ENCODE assay signal across 9 cellular contexts in the genomic region with DNA sequence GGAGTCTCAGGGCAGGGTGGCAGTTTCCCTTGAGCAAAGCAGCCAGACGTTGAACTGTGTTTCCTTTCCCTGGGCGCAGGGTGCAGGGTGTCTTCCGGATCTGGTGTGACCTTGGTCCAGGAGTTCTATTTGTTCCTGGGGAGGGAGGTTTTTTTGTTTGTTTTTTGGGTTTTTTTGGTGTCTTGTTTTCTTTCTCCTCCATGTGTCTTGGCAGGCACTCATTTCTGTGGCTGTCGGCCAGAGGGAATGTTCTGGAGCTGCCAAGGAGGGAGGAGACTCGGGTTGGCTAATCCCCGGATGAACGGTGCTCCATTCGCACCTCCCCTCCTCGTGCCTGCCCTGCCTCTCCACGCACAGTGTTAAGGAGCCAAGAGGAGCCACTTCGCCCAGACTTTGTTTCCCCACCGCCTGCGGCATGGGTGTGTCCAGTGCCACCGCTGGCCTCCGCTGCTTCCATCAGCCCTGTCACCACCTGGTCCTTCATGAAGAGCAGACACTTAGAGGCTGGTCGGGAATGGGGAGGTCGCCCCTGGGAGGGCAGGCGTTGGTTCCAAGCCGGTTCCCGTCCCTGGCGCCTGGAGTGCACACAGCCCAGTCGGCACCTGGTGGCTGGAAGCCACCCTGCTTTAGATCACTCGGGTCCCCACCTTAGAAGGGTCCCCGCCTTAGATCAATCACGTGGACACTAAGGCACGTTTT. TPM values are rescaled to one million over a fixed set of nuclear protein-coding genes. Genes with fewer than 3 reads are reported as not detected.
DNase-seq lines count a peak whose midpoint lies in the region; ATAC-seq and TF ChIP-seq lines count a peak whose summit lies in the region.
"Had no signal": no experiment of that assay in that cellular context is flagged by ENCODE, and none has a peak within 500 bp of the region (broad histone marks: within the 10 kb centered on the region; RNA-seq: fewer than 3 reads in every experiment).

No MANE protein-coding gene starts in this region.

- no peak overlapping the region for H3K4me3 Mint-ChIP-seq in activated CD8-positive, alpha-beta T cell treated with anti-CD3 and anti-CD28 coated beads for 36 hours
- H3K4me3 Mint-ChIP-seq in activated CD8-positive, alpha-beta T cell treated with anti-CD3 and anti-CD28 coated beads, Interleukin-2, amount 10 ng/mL, durations not matched to agents 7 days and 5 days = no peak overlapping the region

- H3K4me3 ChIP-seq in esophagus muscularis mucosa (peak overlapping the region in 1 of 4 donors; percentile 3), muscle layer of colon (ENCODE audit: low read depth in 1 of 2, low read length in 2 of 2) (no peak overlapping the region), uterus (no peak overlapping the region)

- H3K9me3 Mint-ChIP-seq in activated CD8-positive, alpha-beta T cell treated with anti-CD3 and anti-CD28 coated beads for 36 hours = no peaks in the 10 kb centered on the region
- no peaks in the 10 kb centered on the region for H3K9me3 Mint-ChIP-seq in activated CD8-positive, alpha-beta T cell treated with anti-CD3 and anti-CD28 coated beads, Interleukin-2, amount 10 ng/mL, durations not matched to agents 7 days and 5 days (ENCODE audit: insufficient read depth)

- ATAC-seq in activated CD8-positive, alpha-beta T cell treated with anti-CD3 and anti-CD28 coated beads for 36 hours = no peak
- ATAC-seq in activated CD8-positive, alpha-beta T cell treated with anti-CD3 and anti-CD28 coated beads, Interleukin-2, amount 10 ng/mL, durations not matched to agents 7 days and 5 days = no peak

- no peaks in the 10 kb centered on the region for H3K9me3 ChIP-seq in esophagus muscularis mucosa
- H3K9me3 ChIP-seq in muscle layer of colon (ENCODE audit: low read length) = no peaks in the 10 kb centered on the region
- H3K9me3 ChIP-seq in uterus = no peaks in the 10 kb centered on the region

- no peak for TF ChIP-seq CTCF in activated CD8-positive, alpha-beta T cell treated with anti-CD3 and anti-CD28 coated beads for 36 hours (IDR thresholded peaks at IDR 0.05)
- TF ChIP-seq CTCF in esophagus muscularis mucosa (IDR thresholded peaks at IDR 0.05) (no peak), uterus (IDR thresholded peaks at IDR 0.05) (no peak)

- H3K4me1 ChIP-seq in esophagus muscularis mucosa = peaks cover 80 to 91% (median 91%) of the 10 kb centered on the region in 4 donors
- peaks cover 53% of the 10 kb centered on the region for H3K4me1 ChIP-seq in muscle layer of colon (ENCODE audit: insufficient read depth, low read length)
- H3K4me1 ChIP-seq in uterus = peaks cover 12 to 30% of the 10 kb centered on the region in 2 donors

- intact Hi-C loops in activated CD8-positive, alpha-beta T cell treated with anti-CD3 and anti-CD28 coated beads for 36 hours (cut with micrococcal nuclease) = no loop called here
- intact Hi-C loops in esophagus muscularis mucosa (cut with DNase I) (no loop called here), uterus (cut with DNase I; ENCODE audit: low total_unique reads) (no loop called here)

- no peak for TF ChIP-seq EP300 in esophagus muscularis mucosa (IDR thresholded peaks at IDR 0.05)

- CTCF ChIA-PET in activated CD8-positive, alpha-beta T cell treated with anti-CD3 and anti-CD28 coated beads for 36 hours (lab: Charles Lee) = interaction anchor here (2.8 to 3.6 kb wide), 2 partner anchors 11 kb away, joined by 13 to 19 read pairs; no protein-coding TSS in a partner anchor
- CTCF ChIA-PET in activated CD8-positive, alpha-beta T cell treated with anti-CD3 and anti-CD28 coated beads, Interleukin-2, amount 10 ng/mL, durations not matched to agents 7 days and 5 days (lab: Charles Lee) = interaction anchor here (3.6 kb wide), 1 partner anchor 11 kb away, joined by 14 read pairs; no protein-coding TSS in a partner anchor

- no peak for DNase-seq in activated CD8-positive, alpha-beta T cell treated with anti-CD3 and anti-CD28 coated beads for 36 hours
- DNase-seq in activated CD8-positive, alpha-beta T cell treated with anti-CD3 and anti-CD28 coated beads, Interleukin-2, amount 10 ng/mL, durations not matched to agents 7 days and 5 days = no peak
- DNase-seq in esophagus muscularis mucosa (ENCODE audit: extremely low spot score) = peak; percentile 96
- peak; percentile 86 to 88 for DNase-seq in uterus
- DNase-seq in GM19240 (ENCODE audit: insufficient read length, low spot score) = no peak
- DNase-seq in NCI-H1105 treated with DMSO at 0.1 percent for 48 hours (lab: John Stamatoyannopoulos, UW) = no peak
- DNase-seq in activated CD8-positive, alpha-beta memory T cell treated with anti-CD3 and anti-CD28 coated beads, Interleukin-2, amount 50 U/mL, for 4 hours = no peak
- DNase-seq: NCI-H146 had no signal

- 52% methylated on average over 23 of the region's 26 CpGs for WGBS in esophagus muscularis mucosa

- peak overlapping the region; percentile 42 for H3K27ac Mint-ChIP-seq in activated CD8-positive, alpha-beta T cell treated with anti-CD3 and anti-CD28 coated beads for 36 hours
- no peak overlapping the region for H3K27ac Mint-ChIP-seq in activated CD8-positive, alpha-beta T cell treated with anti-CD3 and anti-CD28 coated beads, Interleukin-2, amount 10 ng/mL, durations not matched to agents 7 days and 5 days

- H3K4me1 Mint-ChIP-seq in activated CD8-positive, alpha-beta T cell treated with anti-CD3 and anti-CD28 coated beads for 36 hours (ENCODE audit: low read depth) = peaks cover 32% of the 10 kb centered on the region
- H3K4me1 Mint-ChIP-seq in activated CD8-positive, alpha-beta T cell treated with anti-CD3 and anti-CD28 coated beads, Interleukin-2, amount 10 ng/mL, durations not matched to agents 7 days and 5 days (ENCODE audit: low read depth) = peaks cover 23% of the 10 kb centered on the region

- no peaks in the 10 kb centered on the region for H3K27me3 Mint-ChIP-seq in activated CD8-positive, alpha-beta T cell treated with anti-CD3 and anti-CD28 coated beads for 36 hours
- H3K27me3 Mint-ChIP-seq in activated CD8-positive, alpha-beta T cell treated with anti-CD3 and anti-CD28 coated beads, Interleukin-2, amount 10 ng/mL, durations not matched to agents 7 days and 5 days (ENCODE audit: low read depth) = no peaks in the 10 kb centered on the region

- no peak overlapping the region for H3K9ac ChIP-seq in muscle layer of colon (ENCODE audit: low read length)

- H3K27me3 ChIP-seq in esophagus muscularis mucosa = no peaks in the 10 kb centered on the region
- no peaks in the 10 kb centered on the region for H3K27me3 ChIP-seq in muscle layer of colon (ENCODE audit: control insufficient read depth in 1 of 2, insufficient read depth in 2 of 2, low read length in 2 of 2)
- H3K27me3 ChIP-seq in uterus = no peaks in the 10 kb centered on the region

- peak overlapping the region; percentile 76 to 83 (median 80) for H3K27ac ChIP-seq in esophagus muscularis mucosa (replicated peaks in 1 of 4)
- H3K27ac ChIP-seq in muscle layer of colon (ENCODE audit: low read depth, low read length) = peak overlapping the region; percentile 88
- peak overlapping the region; percentile 78 to 95 for H3K27ac ChIP-seq in uterus

- POLR2A ChIA-PET in activated CD8-positive, alpha-beta T cell treated with anti-CD3 and anti-CD28 coated beads for 36 hours (lab: Charles Lee) = no interaction called here
- POLR2A ChIA-PET in activated CD8-positive, alpha-beta T cell treated with anti-CD3 and anti-CD28 coated beads, Interleukin-2, amount 10 ng/mL, durations not matched to agents 7 days and 5 days (lab: Charles Lee) = no interaction called here

- TF ChIP-seq POLR2A in esophagus muscularis mucosa (IDR thresholded peaks at IDR 0.05; ENCODE audit: low read depth) (no peak), uterus (IDR thresholded peaks at IDR 0.05) (peak; percentile 22 to 40)

- H3K36me3 Mint-ChIP-seq in activated CD8-positive, alpha-beta T cell treated with anti-CD3 and anti-CD28 coated beads for 36 hours (ENCODE audit: low read depth) = peaks cover 18% of the 10 kb centered on the region
- H3K36me3 Mint-ChIP-seq in activated CD8-positive, alpha-beta T cell treated with anti-CD3 and anti-CD28 coated beads, Interleukin-2, amount 10 ng/mL, durations not matched to agents 7 days and 5 days (ENCODE audit: low read depth) = peaks cover 30% of the 10 kb centered on the region

- peaks cover 0 to 49% (median 30%) of the 10 kb centered on the region in 4 donors for H3K36me3 ChIP-seq in esophagus muscularis mucosa
- H3K36me3 ChIP-seq in muscle layer of colon (ENCODE audit: insufficient read depth, low read length) = peaks cover 18% of the 10 kb centered on the region
- H3K36me3 ChIP-seq in uterus = no peaks in the 10 kb centered on the region

RNA-seq across cellular contexts. Expression of a gene that starts 3.5 kb away (rescaled TPM):
- total RNA-seq in activated CD8-positive, alpha-beta T cell treated with anti-CD3 and anti-CD28 coated beads for 36 hours = 1 to 10 TPM in 1 of 2 experiments, under 1 TPM in 1; 0.61 to 1.5 TPM
- under 1 TPM; 0.55 to 0.68 TPM for total RNA-seq in activated CD8-positive, alpha-beta T cell treated with anti-CD3 and anti-CD28 coated beads, Interleukin-2, amount 10 ng/mL, durations not matched to agents 7 days and 5 days
- 10 to 100 TPM; 10.4 to 22.3 (median 12.0) TPM for total RNA-seq in esophagus muscularis mucosa
- 10 to 100 TPM; 23.2 to 30.8 (median 27.2) TPM for total RNA-seq in uterus

RNA-seq across cellular contexts. Expression of a gene that starts 30.1 kb away (rescaled TPM):
- total RNA-seq in activated CD8-positive, alpha-beta T cell treated with anti-CD3 and anti-CD28 coated beads for 36 hours = 1 to 10 TPM; 5.7 TPM
- 1 to 10 TPM; 7.9 to 8.7 TPM for total RNA-seq in activated CD8-positive, alpha-beta T cell treated with anti-CD3 and anti-CD28 coated beads, Interleukin-2, amount 10 ng/mL, durations not matched to agents 7 days and 5 days
- total RNA-seq in esophagus muscularis mucosa (10 to 100 TPM; 10.4 to 20.7 (median 14.1) TPM), uterus (10 to 100 TPM in 3 of 4 donors, 1 to 10 TPM in 1; 10.0 to 22.3 (median 13.6) TPM)

RNA-seq across cellular contexts. Expression of a gene that starts 30.2 kb away (rescaled TPM):
- total RNA-seq in activated CD8-positive, alpha-beta T cell treated with anti-CD3 and anti-CD28 coated beads for 36 hours = 100 to 1,000 TPM in 1 of 2 experiments, 10 to 100 TPM in 1; 96.2 to 110 TPM
- total RNA-seq in activated CD8-positive, alpha-beta T cell treated with anti-CD3 and anti-CD28 coated beads, Interleukin-2, amount 10 ng/mL, durations not matched to agents 7 days and 5 days = 10 to 100 TPM; 83.8 to 85.2 TPM
- 10 to 100 TPM; 22.9 to 34.0 (median 29.4) TPM for total RNA-seq in esophagus muscularis mucosa
- total RNA-seq in uterus = 10 to 100 TPM; 21.5 to 75.4 (median 36.9) TPM

RNA-seq across cellular contexts. Expression of a gene that starts 35.4 kb away (rescaled TPM):
- 10 to 100 TPM; 15.1 to 16.2 TPM for total RNA-seq in activated CD8-positive, alpha-beta T cell treated with anti-CD3 and anti-CD28 coated beads for 36 hours
- total RNA-seq in activated CD8-positive, alpha-beta T cell treated with anti-CD3 and anti-CD28 coated beads, Interleukin-2, amount 10 ng/mL, durations not matched to agents 7 days and 5 days = 10 to 100 TPM; 26.1 to 27.2 TPM
- 10 to 100 TPM; 39.5 to 94.2 (median 55.6) TPM for total RNA-seq in esophagus muscularis mucosa
- 10 to 100 TPM; 23.5 to 58.7 (median 30.8) TPM for total RNA-seq in uterus

RNA-seq across cellular contexts. Expression of a gene that starts 35.5 kb away (rescaled TPM):
- 10 to 100 TPM; 17.0 to 18.6 TPM for total RNA-seq in activated CD8-positive, alpha-beta T cell treated with anti-CD3 and anti-CD28 coated beads for 36 hours
- 10 to 100 TPM; 12.6 to 13.0 TPM for total RNA-seq in activated CD8-positive, alpha-beta T cell treated with anti-CD3 and anti-CD28 coated beads, Interleukin-2, amount 10 ng/mL, durations not matched to agents 7 days and 5 days
- total RNA-seq in esophagus muscularis mucosa (1 to 10 TPM; 4.3 to 8.4 (median 6.2) TPM), uterus (10 to 100 TPM in 1 of 4 donors, 1 to 10 TPM in 3; 1.5 to 11.0 (median 3.4) TPM)

Comparison
In these comparisons a context has a peak if more than half of its experiments do, and no peak if none do; other contexts are left out.
1. DNase-seq: peak in esophagus muscularis mucosa (single experiment) and uterus (2 of 2); none in activated CD8-positive, alpha-beta T cell treated with anti-CD3 and anti-CD28 coated beads for 36 hours (single experiment), activated CD8-positive, alpha-beta T cell treated with anti-CD3 and anti-CD28 coated beads, Interleukin-2, amount 10 ng/mL, durations not matched to agents 7 days and 5 days (single experiment), GM19240 (single experiment), NCI-H1105 treated with DMSO at 0.1 percent for 48 hours (single experiment) and activated CD8-positive, alpha-beta memory T cell treated with anti-CD3 and anti-CD28 coated beads, Interleukin-2, amount 50 U/mL, for 4 hours (single experiment).
2. RNA of a gene that starts 3.5 kb away (total RNA-seq): 23.2 to 30.8 TPM in uterus and 10.4 to 22.3 TPM in esophagus muscularis mucosa; 0.61 to 1.5 TPM in activated CD8-positive, alpha-beta T cell treated with anti-CD3 and anti-CD28 coated beads for 36 hours and 0.55 to 0.68 TPM in activated CD8-positive, alpha-beta T cell treated with anti-CD3 and anti-CD28 coated beads, Interleukin-2, amount 10 ng/mL, durations not matched to agents 7 days and 5 days; every median in the first group is over 4 times any median in the second.
3. Peak in every context shown above with its lines, with median percentiles within 50 percentile points of each other: H3K27ac ChIP-seq.